15 cellular contexts compared by ENCODE assay signal in the genomic region with DNA sequence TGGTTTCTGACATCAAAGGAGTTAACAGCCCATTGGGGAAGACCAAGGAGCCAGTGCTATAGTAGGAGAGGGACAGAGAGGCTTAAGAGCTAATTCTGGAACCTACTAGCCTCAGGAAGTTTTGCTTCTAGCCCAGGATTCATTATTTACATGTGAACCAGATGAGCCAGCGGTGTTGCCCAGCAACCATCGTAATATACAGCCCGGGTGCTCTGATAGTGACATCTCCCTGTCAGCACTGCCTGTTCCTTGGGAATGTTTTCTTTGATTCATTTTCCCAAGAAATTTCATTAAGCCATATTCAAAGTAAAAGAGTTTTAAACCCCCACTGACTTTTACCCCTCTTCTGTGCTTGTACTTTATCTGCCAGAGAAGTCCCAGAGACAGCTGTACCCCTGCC.
DNase-seq lines count a peak whose midpoint lies in the region; ATAC-seq and TF ChIP-seq lines count a peak whose summit lies in the region.
"Had no signal": no experiment of that assay in that cellular context is flagged by ENCODE, and none has a peak within 500 bp of the region (broad histone marks: within the 10 kb centered on the region; RNA-seq: fewer than 3 reads in every experiment).

No MANE protein-coding gene starts in this region.

- no peak for TF ChIP-seq CTCF in epithelial cell of esophagus (IDR thresholded peaks at IDR 0.05; ENCODE audit: insufficient read depth, low read depth, low read length, missing control alignments)
- no peak for TF ChIP-seq CTCF in nephron (IDR thresholded peaks at IDR 0.05; ENCODE audit: unreplicated experiment in 3 of 3)
- no peak for TF ChIP-seq CTCF in GM10248 (IDR thresholded peaks at IDR 0.05; ENCODE audit: control extremely low read depth, extremely low read depth, low read depth, missing control alignments)

- POLR2A ChIA-PET in GM10248 (lab: Yijun Ruan, JAX): no interaction called here

- DNase-seq in NCI-H2029 (lab: John Stamatoyannopoulos, UW): peak; percentile 8
- no peak for DNase-seq in NCI-H2029 treated with DMSO at 0.1 percent for 48 hours (lab: John Stamatoyannopoulos, UW)
- DNase-seq in NCI-H1105 (lab: John Stamatoyannopoulos, UW): peak; percentile 13
- DNase-seq in epithelial cell of esophagus (ENCODE audit: low read depth): peak; percentile 27
- DNase-seq in GM10248 (ENCODE audit: extremely low spot score): no peak
- DNase-seq in mesenteric fat pad (ENCODE audit: low spot score): no peak
- DNase-seq: activated CD4-positive, alpha-beta memory T cell treated with anti-CD3 and anti-CD28 coated beads for 36 hours; anterior cingulate cortex; dorsolateral prefrontal cortex; NCI-H1930; stimulated activated naive CD8-positive, alpha-beta T cell treated with anti-CD3 and anti-CD28 coated beads, Interleukin-15, Interleukin-2, amounts not matched to agents 100 U/mL and 50 U/mL, for 24 hours had no signal

- H3K9me3 Mint-ChIP-seq in nephron: no peaks in the 10 kb centered on the region
- H3K9me3 Mint-ChIP-seq: activated CD4-positive, alpha-beta memory T cell treated with anti-CD3 and anti-CD28 coated beads for 36 hours had no signal

- no peak for ATAC-seq in GM18505 (IDR thresholded peaks at IDR 0.05; ENCODE audit: unreplicated experiment)
- ATAC-seq: stimulated activated naive CD8-positive, alpha-beta T cell treated with anti-CD3 and anti-CD28 coated beads, Interleukin-15, Interleukin-2, amounts not matched to agents 100 U/mL and 50 U/mL, for 24 hours had no signal

- peak overlapping the region in 2 of 3 experiments; percentile 80 to 83 for H3K27ac Mint-ChIP-seq in nephron
- H3K27ac Mint-ChIP-seq: activated CD4-positive, alpha-beta memory T cell treated with anti-CD3 and anti-CD28 coated beads for 36 hours had no signal

- no peaks in the 10 kb centered on the region for H3K27me3 Mint-ChIP-seq in nephron (ENCODE audit: low read depth)

- H3K36me3 Mint-ChIP-seq in nephron (ENCODE audit: low read depth): no peaks in the 10 kb centered on the region
- H3K36me3 Mint-ChIP-seq: activated CD4-positive, alpha-beta memory T cell treated with anti-CD3 and anti-CD28 coated beads for 36 hours had no signal

- no peak for TF ChIP-seq POLR2A in GM18505 (IDR thresholded peaks at IDR 0.05; ENCODE audit: borderline replicate concordance, extremely low read depth, insufficient read depth, insufficient read length)

- peaks cover 30% of the 10 kb centered on the region for H3K4me1 Mint-ChIP-seq in nephron

- CTCF ChIA-PET in GM10248 (lab: Yijun Ruan, JAX): interaction anchor here (1.3 to 5.9 kb wide), 6 partner anchors 9 to 772 kb away, joined by 4 to 78 read pairs (median 13); no protein-coding TSS in a partner anchor

- H3K4me3 ChIP-seq in epithelial cell of esophagus (ENCODE audit: low read length): no peak overlapping the region
- H3K4me3 ChIP-seq: dorsolateral prefrontal cortex, SJSA1, vagina had no signal

- H3K4me3 Mint-ChIP-seq in nephron: no peak overlapping the region
- H3K4me3 Mint-ChIP-seq: activated CD4-positive, alpha-beta memory T cell treated with anti-CD3 and anti-CD28 coated beads for 36 hours had no signal

Comparison
In these comparisons a context has a peak if more than half of its experiments do, and no peak if none do; other contexts are left out.
1. DNase-seq: peak in NCI-H2029 (single experiment), NCI-H1105 (single experiment) and epithelial cell of esophagus (single experiment); none in NCI-H2029 treated with DMSO at 0.1 percent for 48 hours (single experiment), GM10248 (single experiment) and mesenteric fat pad (single experiment).